Comparison of ENCODE assay signal across 15 cellular contexts in genomic region chr4:91280551-91281290, GRCh38.
A peak's percentile ranks its signal among the peaks of the same experiment; 100 is the strongest.
DNase-seq lines count a peak whose midpoint lies in the region; ATAC-seq lines count a peak whose summit lies in the region.
"Had no signal": no experiment of that assay in that cellular context is flagged by ENCODE, and none has a peak within 500 bp of the region (broad histone marks: within the 10 kb centered on the region; RNA-seq: fewer than 3 reads in every experiment).

No MANE protein-coding gene starts in this region.

- ATAC-seq in HG02973 (IDR thresholded peaks at IDR 0.05; ENCODE audit: unreplicated experiment), result no peak

- no peaks in the 10 kb centered on the region for H3K27me3 ChIP-seq in SJCRH30
- H3K27me3 ChIP-seq: BE2C had no signal

- no peaks in the 10 kb centered on the region for H3K9me3 ChIP-seq in SJCRH30 (replicated peaks)
- H3K9me3 ChIP-seq: BE2C had no signal

- H3K36me3 ChIP-seq in SJCRH30, result no peaks in the 10 kb centered on the region
- H3K36me3 ChIP-seq: BE2C had no signal

- H3K4me1 ChIP-seq in SJCRH30, result peaks cover 30% of the 10 kb centered on the region
- H3K4me1 ChIP-seq: BE2C had no signal

- H3K27ac ChIP-seq in SJCRH30, result peak overlapping the region; percentile 56
- H3K27ac ChIP-seq: 22Rv1 had no signal

- DNase-seq in DMS53 (lab: John Stamatoyannopoulos, UW) (peak; percentile 47), DMS53 treated with DMSO at 0.1 percent for 48 hours (lab: John Stamatoyannopoulos, UW; ENCODE audit: unreplicated experiment) (no peak), GM03348 (ENCODE audit: low spot score) (peak; percentile 1), NCI-H128 (lab: John Stamatoyannopoulos, UW; ENCODE audit: unreplicated experiment) (peak; percentile 46), SJCRH30 (peak; percentile 75 to 85), NCI-H526 (lab: John Stamatoyannopoulos, UW) (no peak), mucosa of gallbladder (ENCODE audit: low spot score) (no peak)
- DNase-seq: BE2C; CD4-positive, alpha-beta T cell; NCI-H1048; NCI-H2081; NCI-H446 treated with DMSO at 0.1 percent for 48 hours; SHP77 had no signal

- no peak overlapping the region for H3K4me3 ChIP-seq in SJCRH30

Comparison
In these comparisons a context has a peak if more than half of its experiments do, and no peak if none do; other contexts are left out.
1. DNase-seq: peak in DMS53 (single experiment), GM03348 (single experiment), NCI-H128 (single experiment) and SJCRH30 (2 of 2); none in DMS53 treated with DMSO at 0.1 percent for 48 hours (single experiment), NCI-H526 (0 of 2) and mucosa of gallbladder (single experiment).